In genomic region chr14:100237735-100238418, GRCh38 we compare ENCODE assay signal across 1 cellular context.
TF ChIP-seq lines count a peak whose summit lies in the region.

No MANE protein-coding gene starts in this region.

TF ChIP-seq in HEK293, 187 proteins besides CTCF, POLR2A, EP300 and RAD21 (continued from another document and continues in another):
- TF ChIP-seq ZNF639 (tag by site-specific recombination; IDR thresholded peaks at IDR 0.05) (no peak), ZNF114 (tag by site-specific recombination; IDR thresholded peaks at IDR 0.05) (no peak), ZNF19 (tag by site-specific recombination; IDR thresholded peaks at IDR 0.05; ENCODE audit: low read depth) (no peak), ZNF692 (tag by site-specific recombination; IDR thresholded peaks at IDR 0.05) (0 out of 2 replicates have a peak, but pooled peaks have one; percentile 17), ZBTB17 (tag by site-specific recombination; IDR thresholded peaks at IDR 0.05) (0 out of 2 replicates have a peak, but pooled peaks have one; percentile 26), ZNF184 (tag by site-specific recombination; IDR thresholded peaks at IDR 0.05) (0 out of 2 replicates have a peak, but pooled peaks have one; percentile 10), ZBTB11 (tag by site-specific recombination; conservative IDR thresholded peaks at IDR 0.05; ENCODE audit: low read depth) (peak; percentile 97), SP2 (tag by site-specific recombination; IDR thresholded peaks at IDR 0.05) (peak; percentile 15; the same call in 1 of the 2 replicates), ZBTB1 (tag by site-specific recombination; IDR thresholded peaks at IDR 0.05) (no peak), ZBTB44 (tag by site-specific recombination; IDR thresholded peaks at IDR 0.05) (no peak), ZNF837 (tag by site-specific recombination; IDR thresholded peaks at IDR 0.05) (no peak), ZNF449 (tag by site-specific recombination; IDR thresholded peaks at IDR 0.05) (no peak), ZNF202 (tag by site-specific recombination; IDR thresholded peaks at IDR 0.05; ENCODE audit: borderline replicate concordance) (no peak), ZSCAN5A (tag by site-specific recombination; IDR thresholded peaks at IDR 0.05) (no peak), ZBTB8A (tag by site-specific recombination; IDR thresholded peaks at IDR 0.05) (peak; percentile 64), ZNF776 (tag by site-specific recombination; IDR thresholded peaks at IDR 0.05; ENCODE audit: borderline replicate concordance) (no peak), ZNF394 (tag by site-specific recombination; IDR thresholded peaks at IDR 0.05; ENCODE audit: borderline replicate concordance) (peak; percentile 26; the same call in 1 of the 2 replicates), ZSCAN30 (tag by site-specific recombination; IDR thresholded peaks at IDR 0.05) (peak; percentile 47; the same call in 1 of the 2 replicates), KLF8 (tag by site-specific recombination; IDR thresholded peaks at IDR 0.05) (peak; percentile 22; the same call in 1 of the 2 replicates), PATZ1 (tag by site-specific recombination; IDR thresholded peaks at IDR 0.05) (peak; percentile 22; the same call in 1 of the 2 replicates), ZNF223 (tag by site-specific recombination; IDR thresholded peaks at IDR 0.05) (no peak), ATF2 (tag by site-specific recombination; IDR thresholded peaks at IDR 0.05; ENCODE audit: low read depth) (no peak), TSHZ1 (tag by site-specific recombination; IDR thresholded peaks at IDR 0.05; ENCODE audit: borderline replicate concordance) (no peak), ZFHX2 (tag by site-specific recombination; conservative IDR thresholded peaks at IDR 0.05) (peak; percentile 2), ZNF580 (tag by site-specific recombination; IDR thresholded peaks at IDR 0.05) (no peak), ZNF530 (tag by site-specific recombination; IDR thresholded peaks at IDR 0.05; ENCODE audit: low read depth) (no peak), ZNF843 (tag by site-specific recombination; IDR thresholded peaks at IDR 0.05) (no peak), HIC1 (tag by site-specific recombination; IDR thresholded peaks at IDR 0.05) (no peak), ZSCAN4 (tag by site-specific recombination; IDR thresholded peaks at IDR 0.05) (no peak), ZNF670 (tag by site-specific recombination; IDR thresholded peaks at IDR 0.05; ENCODE audit: low read depth) (no peak), ZSCAN23 (tag by site-specific recombination; IDR thresholded peaks at IDR 0.05) (no peak), ZSCAN16 (tag by site-specific recombination; IDR thresholded peaks at IDR 0.05) (no peak), ZXDB (tag by site-specific recombination; IDR thresholded peaks at IDR 0.05) (peak; percentile 48; the same call in 1 of the 2 replicates)
